Comparison of ENCODE assay signal across 1 cellular context in the genomic region with DNA sequence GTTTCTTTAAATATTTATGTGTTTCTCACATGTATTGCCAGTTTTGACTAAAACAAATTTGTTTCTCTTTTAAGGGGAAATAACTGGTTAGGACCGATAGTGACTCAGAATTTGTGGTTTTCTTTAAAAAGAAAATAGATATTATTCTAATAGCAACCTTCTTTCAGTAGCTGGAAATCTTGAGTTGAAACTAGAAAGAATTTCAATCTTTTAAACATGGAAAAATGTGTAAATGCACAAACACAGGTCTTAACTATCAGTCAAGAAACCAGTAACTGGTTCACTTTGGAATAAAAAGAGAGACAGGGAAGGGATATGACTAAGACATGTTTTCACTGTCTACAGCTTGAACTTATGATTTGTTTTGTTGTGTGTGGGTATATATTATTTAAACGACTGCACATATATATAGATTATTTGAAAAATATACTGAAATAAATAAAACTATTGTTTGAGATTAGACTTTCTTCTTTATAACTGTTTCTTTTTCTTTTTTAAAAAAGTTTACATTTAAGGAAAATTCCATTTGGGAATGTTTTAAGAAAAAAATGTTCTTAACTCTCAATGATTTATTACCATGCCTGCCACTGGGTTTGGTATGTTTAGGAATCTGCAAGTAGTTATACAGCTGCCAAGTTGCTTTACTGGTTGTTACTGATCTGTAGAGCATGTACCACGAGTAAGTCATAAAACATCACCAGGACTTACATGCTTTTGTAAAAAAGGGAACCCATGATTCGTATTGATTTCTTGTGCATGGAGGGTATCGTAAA.
TF ChIP-seq lines count a peak whose summit lies in the region.

No MANE protein-coding gene starts in this region.

TF ChIP-seq in IMR-90, 13 proteins besides CTCF, POLR2A, EP300 and RAD21 (continued from another document):
- TF ChIP-seq, protein P1, sequence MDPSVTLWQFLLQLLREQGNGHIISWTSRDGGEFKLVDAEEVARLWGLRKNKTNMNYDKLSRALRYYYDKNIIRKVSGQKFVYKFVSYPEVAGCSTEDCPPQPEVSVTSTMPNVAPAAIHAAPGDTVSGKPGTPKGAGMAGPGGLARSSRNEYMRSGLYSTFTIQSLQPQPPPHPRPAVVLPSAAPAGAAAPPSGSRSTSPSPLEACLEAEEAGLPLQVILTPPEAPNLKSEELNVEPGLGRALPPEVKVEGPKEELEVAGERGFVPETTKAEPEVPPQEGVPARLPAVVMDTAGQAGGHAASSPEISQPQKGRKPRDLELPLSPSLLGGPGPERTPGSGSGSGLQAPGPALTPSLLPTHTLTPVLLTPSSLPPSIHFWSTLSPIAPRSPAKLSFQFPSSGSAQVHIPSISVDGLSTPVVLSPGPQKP (IDR thresholded peaks at IDR 0.05; ENCODE audit: borderline replicate concordance, low read depth, low read length) = no peak
- TF ChIP-seq CEBPB (IDR thresholded peaks at IDR 0.05; ENCODE audit: low read depth, low read length) = no peak
TF ChIP-seq in IMR-90: peak in this region for 0.
